In the genomic region with DNA sequence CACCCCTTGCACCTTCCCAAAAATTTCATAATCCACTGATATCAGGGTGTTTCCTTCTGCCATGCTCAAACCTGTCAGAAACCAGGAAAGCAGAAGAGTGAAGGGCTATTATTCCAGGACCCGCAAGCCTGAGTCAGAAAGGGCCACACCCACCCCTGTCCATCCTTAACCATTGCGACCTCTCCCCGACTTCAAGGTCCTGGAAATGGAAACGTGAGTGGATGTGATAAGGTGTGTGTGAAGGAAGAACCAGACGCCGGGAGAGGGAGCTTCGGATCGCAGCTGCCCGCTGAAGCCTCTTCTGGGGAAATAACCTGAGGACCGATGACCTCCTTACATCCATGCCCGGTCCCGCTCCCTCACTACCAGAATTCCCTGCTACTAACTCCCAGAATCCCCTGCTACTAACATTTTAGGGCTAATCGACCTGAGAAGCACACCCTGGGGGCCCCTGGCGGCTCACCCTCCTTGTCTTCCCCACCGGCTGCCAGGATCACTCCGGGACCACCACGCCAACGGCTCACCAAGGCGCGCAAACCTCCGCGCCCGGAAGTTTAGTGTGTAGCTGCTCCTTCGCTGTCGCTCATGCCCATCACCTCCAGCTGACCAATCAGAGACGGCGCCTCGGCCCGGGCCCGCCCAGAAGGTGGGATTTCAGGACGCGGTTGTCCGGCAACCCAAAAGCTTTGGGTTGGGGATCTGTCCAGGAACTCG, we compare ENCODE assay signal across 1 cellular context.
TF ChIP-seq lines count a peak whose summit lies in the region.

TSS of gene ACYP1 (minus strand) at position 534 of the 714 bp plus-strand sequence. CDS start at position 63, 471 bp downstream.

TF ChIP-seq in H1, 55 proteins besides CTCF, POLR2A, EP300 and RAD21:
- TF ChIP-seq RBBP5 (IDR thresholded peaks at IDR 0.05; ENCODE audit: borderline replicate concordance, low read depth, low read length) (no peak; the same call in 1 of the 2 replicates), TAF1 (IDR thresholded peaks at IDR 0.05; ENCODE audit: low read depth, low read length) (peak; percentile 44; the same call in 1 of the 2 replicates), HDAC6 (IDR thresholded peaks at IDR 0.05; ENCODE audit: low read depth, low read length) (no peak), GABPA (IDR thresholded peaks at IDR 0.05; ENCODE audit: borderline replicate concordance, insufficient read depth, low read length) (peak; percentile 66; the same call in 1 of the 2 replicates), CHD2 (IDR thresholded peaks at IDR 0.05; ENCODE audit: low read length) (peak; percentile 92), JUND (IDR thresholded peaks at IDR 0.05; ENCODE audit: low read length) (no peak), SP2 (IDR thresholded peaks at IDR 0.05; ENCODE audit: low read length) (peak; percentile 84), ZNF274 (IDR thresholded peaks at IDR 0.05; ENCODE audit: borderline replicate concordance, extremely low read depth, low read length) (no peak), SP1 (IDR thresholded peaks at IDR 0.05; ENCODE audit: low read depth, low read length) (peak; percentile 98), BACH1 (IDR thresholded peaks at IDR 0.05; ENCODE audit: low read length) (peak; percentile 47; the same call in 1 of the 2 replicates), GTF2F1 (IDR thresholded peaks at IDR 0.05; ENCODE audit: borderline replicate concordance, low read depth, low read length) (no peak), ASH2L (IDR thresholded peaks at IDR 0.05; ENCODE audit: low read length) (peak; percentile 75), SP4 (IDR thresholded peaks at IDR 0.05; ENCODE audit: low read length) (peak; percentile 86; the same call in 1 of the 2 replicates), SIN3A (conservative IDR thresholded peaks at IDR 0.05 in 1 of 2, IDR thresholded peaks at IDR 0.05 in 1 of 2; ENCODE audit: low read depth in 1 of 2, low read length in 2 of 2) (peak in 1 of 2 experiments; percentile 80; a peak in 1 of 4 replicates), RNF2 (IDR thresholded peaks at IDR 0.05; ENCODE audit: borderline replicate concordance, low read depth, low read length, missing control alignments, poor library complexity, severe bottlenecking) (no peak), KDM1A (IDR thresholded peaks at IDR 0.05; ENCODE audit: borderline replicate concordance, low read length) (peak; percentile 71; the same call in 1 of the 2 replicates), KDM4A (IDR thresholded peaks at IDR 0.05; ENCODE audit: low read depth, low read length, severe bottlenecking) (peak; percentile 74), RFX5 (IDR thresholded peaks at IDR 0.05; ENCODE audit: borderline replicate concordance, low read depth, low read length) (no peak), PHF8 (conservative IDR thresholded peaks at IDR 0.05; ENCODE audit: low read depth, low read length) (peak; percentile 67), HDAC2 (IDR thresholded peaks at IDR 0.05; ENCODE audit: borderline replicate concordance in 1 of 2, low read depth in 2 of 2, low read length in 2 of 2) (peak in 1 of 2 experiments; percentile 92; a peak in 2 of 4 replicates)
- TF ChIP-seq, protein P1, sequence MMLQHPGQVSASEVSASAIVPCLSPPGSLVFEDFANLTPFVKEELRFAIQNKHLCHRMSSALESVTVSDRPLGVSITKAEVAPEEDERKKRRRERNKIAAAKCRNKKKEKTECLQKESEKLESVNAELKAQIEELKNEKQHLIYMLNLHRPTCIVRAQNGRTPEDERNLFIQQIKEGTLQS (IDR thresholded peaks at IDR 0.05; ENCODE audit: insufficient read depth, low read depth, low read length): no peak
